26 cellular contexts compared by ENCODE assay signal in the genomic region with DNA sequence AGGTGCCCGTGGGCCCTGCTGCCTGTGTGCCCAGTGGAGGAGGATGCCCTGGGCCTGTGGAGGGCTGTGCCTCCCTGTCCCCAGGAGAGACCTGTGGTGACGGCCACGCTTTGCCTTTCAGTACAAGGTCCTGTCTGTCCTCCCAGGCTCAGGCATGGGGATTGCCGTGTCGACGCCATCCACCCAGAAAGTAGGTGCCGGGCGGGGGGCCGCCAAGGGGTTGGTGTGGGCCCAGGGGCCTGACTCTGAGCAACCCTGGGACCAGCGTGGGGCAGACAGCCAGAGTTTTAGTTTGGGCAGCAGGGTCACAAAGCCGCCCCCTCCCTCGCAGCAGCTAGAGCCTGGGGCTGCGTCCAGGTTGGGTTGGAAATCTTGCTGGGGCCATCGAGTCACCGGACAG. TPM values are rescaled to one million over a fixed set of nuclear protein-coding genes. Genes with fewer than 3 reads are reported as not detected.
DNase-seq lines count a peak whose midpoint lies in the region; ATAC-seq, FAIRE-seq and TF ChIP-seq lines count a peak whose summit lies in the region.
"Had no signal": no experiment of that assay in that cellular context is flagged by ENCODE, and none has a peak within 500 bp of the region (broad histone marks: within the 10 kb centered on the region; RNA-seq: fewer than 3 reads in every experiment).

No MANE protein-coding gene starts in this region.

- peak overlapping the region; percentile 29 for H3K4me3 Mint-ChIP-seq in activated T-cell treated with anti-CD3 and anti-CD28 coated beads, Interleukin-2, amount 50 U/mL, for 4 hours
- peak overlapping the region; percentile 82 for H3K4me3 Mint-ChIP-seq in stimulated activated effector memory CD8-positive, alpha-beta T cell treated with anti-CD3 and anti-CD28 coated beads, Interleukin-12 subunit alpha, Interleukin-12 subunit beta, amount 100 ng/mL, for 72 hours
- H3K4me3 Mint-ChIP-seq: brain; nephron; T-helper 2 cell treated with Interferon-gamma antibody and Interleukin-4, amounts not matched to agents 5 μg/mL and 100 μg/mL, for 36 hours had no signal

- no peak overlapping the region for H4K5ac ChIP-seq in H1 (ENCODE audit: insufficient read length, low read depth, low read length)

- no peak overlapping the region for H3K18ac ChIP-seq in H1 (ENCODE audit: extremely low read depth, low read length)

- intact Hi-C loops in HepG2 (cut with micrococcal nuclease; ENCODE audit: unreplicated experiment): no loop called here

- H4K20me1 ChIP-seq in HepG2 (ENCODE audit: insufficient read depth, low read length): no peaks in the 10 kb centered on the region
- peaks cover 2 to 3% of the 10 kb centered on the region in 2 experiments for H4K20me1 ChIP-seq in H1 (replicated peaks in 1 of 2; ENCODE audit: control insufficient read depth in 1 of 2, insufficient read depth in 2 of 2, low read length in 2 of 2)

- peaks cover 2% of the 10 kb centered on the region for H3K36me3 Mint-ChIP-seq in activated T-cell treated with anti-CD3 and anti-CD28 coated beads, Interleukin-2, amount 50 U/mL, for 4 hours (ENCODE audit: insufficient read depth)
- peaks cover 45% of the 10 kb centered on the region for H3K36me3 Mint-ChIP-seq in stimulated activated effector memory CD8-positive, alpha-beta T cell treated with anti-CD3 and anti-CD28 coated beads, Interleukin-12 subunit alpha, Interleukin-12 subunit beta, amount 100 ng/mL, for 72 hours
- H3K36me3 Mint-ChIP-seq: brain had no signal

- TF ChIP-seq CTCF in liver (IDR thresholded peaks at IDR 0.05; ENCODE audit: low read depth, low read length, missing input control) (no peak), HepG2 (CRISPR knock-in tag; IDR thresholded peaks at IDR 0.05) (no peak), H1 (IDR thresholded peaks at IDR 0.05; ENCODE audit: control extremely low read depth in 1 of 3, insufficient read depth in 1 of 3, low read depth in 1 of 3, low read length in 3 of 3) (no peak)

- no peak overlapping the region for H3K23ac ChIP-seq in H1 (ENCODE audit: insufficient read length)

- no peak overlapping the region for H4K8ac ChIP-seq in H1 (ENCODE audit: extremely low read depth, insufficient read depth, low read length)

- no TSS peak for BruUV-seq in HepG2 (replicated peaks; lab: Mats Ljungman, UMichigan)

- H3K4me1 ChIP-seq in liver (ENCODE audit: control insufficient read depth in 4 of 4, insufficient read depth in 4 of 4, low read length in 3 of 4) (peaks cover 0 to 5% (median under 1%) of the 10 kb centered on the region in 4 donors), HepG2 (ENCODE audit: insufficient read depth, low read length) (no peaks in the 10 kb centered on the region), H1 (replicated peaks in 1 of 4; ENCODE audit: control insufficient read depth in 3 of 4, insufficient read depth in 4 of 4, low read length in 3 of 4) (no peaks in the 10 kb centered on the region)
- H3K4me1 ChIP-seq: foreskin keratinocyte had no signal

- no peak overlapping the region for H4K91ac ChIP-seq in H1 (replicated peaks; ENCODE audit: insufficient read length, low read length)

- peaks cover 38% of the 10 kb centered on the region for H3K4me1 Mint-ChIP-seq in activated T-cell treated with anti-CD3 and anti-CD28 coated beads, Interleukin-2, amount 50 U/mL, for 4 hours (ENCODE audit: low read depth)
- peaks cover 36% of the 10 kb centered on the region for H3K4me1 Mint-ChIP-seq in stimulated activated effector memory CD8-positive, alpha-beta T cell treated with anti-CD3 and anti-CD28 coated beads, Interleukin-12 subunit alpha, Interleukin-12 subunit beta, amount 100 ng/mL, for 72 hours
- H3K4me1 Mint-ChIP-seq: brain, nephron had no signal

- H3K79me1 ChIP-seq in H1 (ENCODE audit: low read depth, low read length): no peaks in the 10 kb centered on the region

- WGBS in liver: 87% methylated on average over 15 of the region's 15 CpGs
- 73% methylated on average over 5 of the region's 15 CpGs for WGBS in HepG2 (ENCODE audit: low lambda C conversion rate)
- WGBS in H1 (ENCODE audit: extremely low coverage in 1 of 2, insufficient coverage in 1 of 2, insufficient read length in 1 of 2, insufficient replicate concordance in 2 of 2, low coverage in 1 of 2, low lambda C conversion rate in 2 of 2, missing lambda C conversion rate in 1 of 2), 2 experiments: 85% methylated on average over 13 of the region's 15 CpGs; no CpG with 5 or more reads in 1 of the 2 experiments

- no peak overlapping the region for H2AK5ac ChIP-seq in H1 (ENCODE audit: low read depth, low read length)

- H3K14ac ChIP-seq in H1 (ENCODE audit: insufficient read length): no peak overlapping the region

- H3K27me3 ChIP-seq in liver (ENCODE audit: control insufficient read depth in 4 of 4, insufficient read depth in 4 of 4, low read length in 3 of 4): no peaks in the 10 kb centered on the region
- no peaks in the 10 kb centered on the region for H3K27me3 ChIP-seq in HepG2 (ENCODE audit: control insufficient read depth in 1 of 2, insufficient read depth in 2 of 2, low read length in 2 of 2)
- H3K27me3 ChIP-seq in H1 (replicated peaks in 1 of 4; ENCODE audit: control insufficient read depth in 3 of 4, extremely low read depth in 1 of 4, insufficient read depth in 3 of 4, low read length in 3 of 4): no peaks in the 10 kb centered on the region
- H3K27me3 ChIP-seq: esophagus squamous epithelium, foreskin keratinocyte, Peyer's patch, spleen, stomach, tibial artery had no signal

- H2BK15ac ChIP-seq in H1 (ENCODE audit: low read length): no peak overlapping the region

- POLR2A ChIA-PET in HepG2 (lab: Yijun Ruan, JAX): no interaction called here
- POLR2A ChIA-PET in H1 (lab: Charles Lee; ENCODE audit: partially characterized antibody): no interaction called here

- H3K9me3 ChIP-seq in liver (ENCODE audit: control insufficient read depth in 4 of 4, low read length in 3 of 4) (no peaks in the 10 kb centered on the region), HepG2 (ENCODE audit: low read length) (no peaks in the 10 kb centered on the region), H1 (ENCODE audit: insufficient read depth in 2 of 2, low read depth in 1 of 2, low read length in 1 of 2) (no peaks in the 10 kb centered on the region)
- H3K9me3 ChIP-seq: esophagus squamous epithelium, Peyer's patch, spleen, stomach, tibial artery had no signal

- TF ChIP-seq RAD21 in liver (IDR thresholded peaks at IDR 0.05): no peak
- no peak for TF ChIP-seq RAD21 in HepG2 (CRISPR knock-in tag; IDR thresholded peaks at IDR 0.05)
- TF ChIP-seq RAD21 in H1 (IDR thresholded peaks at IDR 0.05 in 1 of 2, conservative IDR thresholded peaks at IDR 0.05 in 1 of 2; ENCODE audit: low read depth in 2 of 2, low read length in 2 of 2): no peak

- peaks cover 3% of the 10 kb centered on the region; the same call in 1 of the 2 replicates for H3K23me2 ChIP-seq in H1 (ENCODE audit: low read depth, low read length)

- H3K27ac Mint-ChIP-seq in stimulated activated effector memory CD8-positive, alpha-beta T cell treated with anti-CD3 and anti-CD28 coated beads, Interleukin-12 subunit alpha, Interleukin-12 subunit beta, amount 100 ng/mL, for 72 hours: peak overlapping the region; percentile 79
- H3K27ac Mint-ChIP-seq: brain; nephron; T-helper 2 cell treated with Interferon-gamma antibody and Interleukin-4, amounts not matched to agents 5 μg/mL and 100 μg/mL, for 36 hours had no signal

- H3K4ac ChIP-seq in H1 (replicated peaks; ENCODE audit: insufficient read length, low read depth, low read length): no peak overlapping the region

- H2BK5ac ChIP-seq in H1 (ENCODE audit: low read depth, low read length): 0 out of 2 replicates have a peak overlapping the region, but pooled peaks have one; percentile 24

- no peaks in the 10 kb centered on the region for H3K79me2 ChIP-seq in HepG2 (ENCODE audit: insufficient read depth, low read length)
- no peaks in the 10 kb centered on the region for H3K79me2 ChIP-seq in H1 (ENCODE audit: control insufficient read depth in 1 of 2, insufficient read depth in 2 of 2, low read length in 2 of 2)

- no peaks in the 10 kb centered on the region for H3K9me3 Mint-ChIP-seq in activated T-cell treated with anti-CD3 and anti-CD28 coated beads, Interleukin-2, amount 50 U/mL, for 4 hours
- no peaks in the 10 kb centered on the region for H3K9me3 Mint-ChIP-seq in stimulated activated effector memory CD8-positive, alpha-beta T cell treated with anti-CD3 and anti-CD28 coated beads, Interleukin-12 subunit alpha, Interleukin-12 subunit beta, amount 100 ng/mL, for 72 hours
- H3K9me3 Mint-ChIP-seq: brain; nephron; T-helper 2 cell treated with Interferon-gamma antibody and Interleukin-4, amounts not matched to agents 5 μg/mL and 100 μg/mL, for 36 hours had no signal

- H3K4me3 ChIP-seq in liver (ENCODE audit: low read depth in 1 of 3, low read length in 3 of 3) (no peak overlapping the region), HepG2 (replicated peaks in 1 of 3; ENCODE audit: insufficient read depth in 1 of 3, low read depth in 2 of 3, low read length in 3 of 3) (no peak overlapping the region), H1 (ENCODE audit: extremely low read depth in 1 of 4, insufficient read depth in 2 of 4, low read depth in 3 of 4, low read length in 4 of 4) (no peak overlapping the region)
- H3K4me3 ChIP-seq: esophagus squamous epithelium, Peyer's patch, spleen, stomach, tibial artery had no signal

- H3K27ac ChIP-seq in liver (ENCODE audit: low read depth in 1 of 2, low read length in 2 of 2): peak overlapping the region; percentile 19 to 28
- no peak overlapping the region for H3K27ac ChIP-seq in HepG2 (ENCODE audit: extremely low read length, insufficient read depth, low read length)
- no peak overlapping the region for H3K27ac ChIP-seq in H1 (ENCODE audit: low read depth, low read length)
- H3K27ac ChIP-seq: esophagus squamous epithelium, foreskin keratinocyte, Peyer's patch, spleen, stomach, tibial artery had no signal

- no peak overlapping the region for H3K56ac ChIP-seq in H1 (replicated peaks; ENCODE audit: insufficient read length, low read depth, low read length)

- FAIRE-seq in HepG2 (lab: Jason Lieb, UNC): no peak
- no peak for FAIRE-seq in H1 (lab: Jason Lieb, UNC)
- FAIRE-seq: GM12891 had no signal

- no peak for ATAC-seq in activated T-cell treated with anti-CD3 and anti-CD28 coated beads, Interleukin-2, amount 50 U/mL, for 4 hours
- ATAC-seq in HepG2: no peak
- no peak for ATAC-seq in stimulated activated effector memory CD8-positive, alpha-beta T cell treated with anti-CD3 and anti-CD28 coated beads, Interleukin-12 subunit alpha, Interleukin-12 subunit beta, amount 100 ng/mL, for 72 hours
- ATAC-seq: foreskin keratinocyte had no signal

- peaks cover 7 to 46% (median 14%) of the 10 kb centered on the region in 4 donors for H3K36me3 ChIP-seq in liver (ENCODE audit: control insufficient read depth in 4 of 4, insufficient read depth in 3 of 4, low read depth in 1 of 4, low read length in 3 of 4)
- H3K36me3 ChIP-seq in HepG2 (replicated peaks in 1 of 2; ENCODE audit: control insufficient read depth in 1 of 2, insufficient read depth in 2 of 2, low read length in 2 of 2): peaks cover 1 to 2% of the 10 kb centered on the region in 2 experiments; a peak in 2 of 5 replicates
- no peaks in the 10 kb centered on the region; a peak in 1 of 8 replicates for H3K36me3 ChIP-seq in H1 (ENCODE audit: control insufficient read depth in 2 of 4, insufficient read depth in 4 of 4, low read length in 3 of 4)

- TF ChIP-seq POLR2A in HepG2 (IDR thresholded peaks at IDR 0.05; ENCODE audit: insufficient read depth in 1 of 2, low read depth in 2 of 2, low read length in 2 of 2) (no peak), H1 (IDR thresholded peaks at IDR 0.05; ENCODE audit: control extremely low read depth in 1 of 2, low read depth in 2 of 2, low read length in 2 of 2) (no peak)

- H2BK12ac ChIP-seq in H1 (ENCODE audit: low read depth, low read length): no peak overlapping the region

- no peak overlapping the region for H2BK120ac ChIP-seq in H1 (replicated peaks; ENCODE audit: low read depth, low read length)

- H3K4me2 ChIP-seq in HepG2 (ENCODE audit: low read depth, low read length) (no peak overlapping the region), H1 (ENCODE audit: insufficient read depth in 1 of 2, low read depth in 2 of 2, low read length in 2 of 2) (no peak overlapping the region)

- H2BK20ac ChIP-seq in H1 (ENCODE audit: low read length): no peak overlapping the region

- DNase-seq in activated T-cell treated with anti-CD3 and anti-CD28 coated beads, Interleukin-2, amount 50 U/mL, for 4 hours: no peak
- DNase-seq in activated T-cell treated with anti-CD3 and anti-CD28 coated beads for 4 hours: no peak
- DNase-seq in HepG2 (ENCODE audit: low spot score): no peak
- no peak for DNase-seq in H1 (ENCODE audit: low read depth in 1 of 2, low spot score in 2 of 2)
- no peak for DNase-seq in stimulated activated effector memory CD8-positive, alpha-beta T cell treated with anti-CD3 and anti-CD28 coated beads, Interleukin-12 subunit alpha, Interleukin-12 subunit beta, amount 100 ng/mL, for 72 hours (ENCODE audit: low spot score in 2 of 2)
- no peak for DNase-seq in NCI-H510A treated with DMSO at 0.1 percent for 48 hours (lab: John Stamatoyannopoulos, UW)
- no peak for DNase-seq in HUDEP-2 (lab: John Stamatoyannopoulos, UW; ENCODE audit: unreplicated experiment in 76 of 76)
- DNase-seq: activated CD4-positive, alpha-beta T cell treated with anti-CD3 and anti-CD28 coated beads for 1 hour; activated effector memory CD4-positive, alpha-beta T cell treated with anti-CD3 and anti-CD28 coated beads, Interleukin-2, amount 50 U/mL, for 16 hours; esophagus squamous epithelium; NCI-H1092; NCI-H1694; NCI-H446; NCI-H774; Peyer's patch; SIG-M5; spleen; stimulated activated CD4-positive, alpha-beta T cell treated with anti-CD3 and anti-CD28 coated beads, Interleukin-2, amount 100 ng/mL, for 24 hours; stomach; tibial artery had no signal

- CTCF ChIA-PET in HepG2 (lab: Yijun Ruan, JAX; ENCODE audit: low intra/inter-chr PET ratio, low total read pairs): no interaction called here
- CTCF ChIA-PET in H1 (lab: Charles Lee; ENCODE audit: partially characterized antibody): interaction anchor here (1.3 kb wide), 1 partner anchor 113 kb away, joined by 4 read pairs; no protein-coding TSS in a partner anchor

- TF ChIP-seq EP300 in HepG2 (IDR thresholded peaks at IDR 0.05; ENCODE audit: low read depth in 2 of 2, low read length in 2 of 2) (no peak), HepG2 (CRISPR knock-in tag; IDR thresholded peaks at IDR 0.05; ENCODE audit: borderline replicate concordance) (no peak), H1 (IDR thresholded peaks at IDR 0.05; ENCODE audit: borderline replicate concordance in 1 of 2, low read depth in 2 of 2, low read length in 2 of 2) (no peak)

- H2AFZ ChIP-seq in HepG2 (ENCODE audit: low read length) (no peak overlapping the region), H1 (ENCODE audit: low read length) (no peak overlapping the region)

- in situ Hi-C loops in HepG2 (cut with HindIII; ENCODE audit: extremely low pct_ligation_motif_present, low pct_unique_long_range_greater_than_20kb): no loop called here

- no peak overlapping the region for H3K9ac ChIP-seq in liver (ENCODE audit: low read depth in 1 of 2, low read length in 2 of 2)
- H3K9ac ChIP-seq in HepG2 (ENCODE audit: insufficient read depth, low read depth, low read length): no peak overlapping the region
- no peak overlapping the region for H3K9ac ChIP-seq in H1 (replicated peaks in 1 of 4; ENCODE audit: extremely low read depth in 1 of 4, low read depth in 3 of 4, low read length in 3 of 4)

- no peaks in the 10 kb centered on the region for H3K27me3 Mint-ChIP-seq in activated T-cell treated with anti-CD3 and anti-CD28 coated beads, Interleukin-2, amount 50 U/mL, for 4 hours (ENCODE audit: low read depth)
- H3K27me3 Mint-ChIP-seq: brain had no signal

RNA-seq across cellular contexts. Expression of a gene that starts 56.3 kb away (rescaled TPM):
- total RNA-seq in activated T-cell treated with anti-CD3 and anti-CD28 coated beads, Interleukin-2, amount 50 U/mL, for 4 hours: 10 to 100 TPM; 30.9 to 35.4 (median 33.0) TPM
- total RNA-seq in liver (10 to 100 TPM; 15.9 to 27.3 TPM), HepG2 (2016; rRNA removed; fragmentation: Illumina TruSeq; extraction: Trizol) (12.9 and 15.7 TPM in 2 replicates)
- polyA plus RNA-seq in liver (10 to 100 TPM in 1 of 2 donors, 1 to 10 TPM in 1; 2.7 to 53.5 TPM), HepG2 (2011; rRNA removed) (15.2 and 16.8 TPM in 2 replicates), H1 (2011; rRNA removed) (7.9 and 8.6 TPM in 2 replicates)
- total RNA-seq in HepG2 (2016; cell fraction: cytosol; rRNA removed; fragmentation: Illumina TruSeq; extraction: Trizol; ENCODE audit: low read depth): 14.1 and 16.3 TPM in 2 replicates
- total RNA-seq in HepG2 (2016; cell fraction: insoluble cytoplasmic fraction; rRNA removed; fragmentation: Illumina TruSeq; extraction: Trizol): 6.4 and 16.5 TPM in 2 replicates
- total RNA-seq in HepG2 (2016; cell fraction: membrane; rRNA removed; fragmentation: Illumina TruSeq; extraction: Trizol): 12.4 and 12.8 TPM in 2 replicates
- 23.1 and 33.6 TPM in 2 replicates for total RNA-seq in HepG2 (2016; cell fraction: nucleus; rRNA removed; fragmentation: Illumina TruSeq; extraction: Trizol)
- 9.6 and 13.3 TPM in 2 replicates for polyA plus RNA-seq in HepG2 (2011; cell fraction: cytosol; rRNA removed)
- polyA plus RNA-seq in HepG2 (2011; cell fraction: nucleus; rRNA removed): 31.6 and 32.7 TPM in 2 replicates
- polyA plus RNA-seq in HepG2 (2012): 11.1 and 12.7 TPM in 2 replicates
- 2.2 and 2.8 TPM in 2 replicates for polyA plus RNA-seq in HepG2 (2016; cell fraction: cytosol; fragmentation: Illumina TruSeq; extraction: Trizol; ENCODE audit: low read depth)
- 5.3 and 6.3 TPM in 2 replicates for polyA plus RNA-seq in HepG2 (2016; cell fraction: insoluble cytoplasmic fraction; fragmentation: Illumina TruSeq; extraction: Trizol; ENCODE audit: low read depth)
- 4.4 and 6.1 TPM in 2 replicates for polyA plus RNA-seq in HepG2 (2016; cell fraction: membrane; fragmentation: Illumina TruSeq; extraction: Trizol; ENCODE audit: low read depth)
- 20.4 and 22.4 TPM in 2 replicates for polyA plus RNA-seq in HepG2 (2016; cell fraction: nucleus; fragmentation: Illumina TruSeq; extraction: Trizol; ENCODE audit: insufficient read depth, low read depth)
- 27.9 and 38.7 TPM in 2 replicates for polyA minus RNA-seq in HepG2 (2011; rRNA and poly(A)+ RNA removed; ENCODE audit: low replicate concordance)
- polyA minus RNA-seq in HepG2 (2011; cell fraction: cytosol; rRNA and poly(A)+ RNA removed): 10.0 and 13.9 TPM in 2 replicates
- 18.5 and 30.2 TPM in 2 replicates for polyA minus RNA-seq in HepG2 (2011; cell fraction: nucleus; rRNA and poly(A)+ RNA removed)
- total RNA-seq in H1 (2021; fragmentation: NEBNext Ultra II Directional; extraction: Animal tissue kit (Norgen Biotek cat#: 25700)): 20.5 and 25.6 TPM in 2 replicates
- 9.2 TPM for polyA plus RNA-seq in H1 (2011; cell fraction: cytosol; rRNA removed)
- 18.3 TPM for polyA plus RNA-seq in H1 (2011; cell fraction: nucleus; rRNA removed)
- polyA plus RNA-seq in H1 (2012, experiment 1 of 2): 14.3 to 23.8 TPM (median 16.0 TPM) in 4 replicates
- polyA plus RNA-seq in H1 (2012, experiment 2 of 2): 5.4 TPM
- polyA plus RNA-seq in H1 (2013, experiment 1 of 2): 10.3 TPM
- polyA plus RNA-seq in H1 (2013, experiment 2 of 2): 9.8 TPM
- 12.8 and 15.9 TPM in 2 replicates for polyA minus RNA-seq in H1 (2011; rRNA and poly(A)+ RNA removed)
- 8.7 TPM for polyA minus RNA-seq in H1 (2011; cell fraction: cytosol; rRNA and poly(A)+ RNA removed)
- polyA minus RNA-seq in H1 (2011; cell fraction: nucleus; rRNA and poly(A)+ RNA removed): 8.7 TPM

Comparison
In these comparisons a context has a peak if more than half of its experiments do, and no peak if none do; other contexts are left out.
1. H3K27ac ChIP-seq: peak in liver (2 of 2); none in HepG2 (single experiment) and H1 (single experiment).